2 cellular contexts compared by ENCODE assay signal in genomic region chr1:214793708-214794107, GRCh38.
TF ChIP-seq lines count a peak whose summit lies in the region.

No MANE protein-coding gene starts in this region.

TF ChIP-seq in Ishikawa, 13 proteins besides CTCF, POLR2A, EP300 and RAD21 (continued from another document):
- TF ChIP-seq NFIC (IDR thresholded peaks at IDR 0.05), result no peak

TF ChIP-seq in K562, 482 proteins besides CTCF, POLR2A, EP300 and RAD21 (continued from another document):
- TF ChIP-seq DEAF1 (CRISPR knock-in tag; IDR thresholded peaks at IDR 0.05) (no peak), TAL1 (IDR thresholded peaks at IDR 0.05) (no peak), GABPB2 (CRISPR knock-in tag; conservative IDR thresholded peaks at IDR 0.05) (no peak), ZNF740 (CRISPR knock-in tag; IDR thresholded peaks at IDR 0.05) (no peak), ZNF740 (tag; IDR thresholded peaks at IDR 0.05) (no peak), BRD9 (IDR thresholded peaks at IDR 0.05; ENCODE audit: low read depth, partially characterized antibody) (no peak), CEBPG (CRISPR knock-in tag; IDR thresholded peaks at IDR 0.05) (no peak), CEBPG (tag; conservative IDR thresholded peaks at IDR 0.05 in 1 of 2, IDR thresholded peaks at IDR 0.05 in 1 of 2) (peak in 1 of 2 experiments; percentile 85; a peak in 2 of 4 replicates), REST (CRISPR knock-in tag; IDR thresholded peaks at IDR 0.05; ENCODE audit: low read depth) (no peak), ZNF444 (CRISPR knock-in tag; IDR thresholded peaks at IDR 0.05) (no peak), ZNF212 (CRISPR knock-in tag; IDR thresholded peaks at IDR 0.05) (no peak), CEBPB (tag; IDR thresholded peaks at IDR 0.05) (peak; percentile 66), JUND (IDR thresholded peaks at IDR 0.05; ENCODE audit: borderline replicate concordance, low read depth, low read length) (no peak), JUND (tag; IDR thresholded peaks at IDR 0.05; ENCODE audit: borderline replicate concordance, low read depth, low read length) (no peak), NR1H2 (CRISPR knock-in tag; IDR thresholded peaks at IDR 0.05) (no peak), TEAD1 (CRISPR knock-in tag; IDR thresholded peaks at IDR 0.05) (no peak)
